ENCODE assay signal across 13 cellular contexts in genomic region chr10:119140603-119141245, GRCh38.
"Had no signal": no experiment of that assay in that cellular context is flagged by ENCODE, and none has a peak within 500 bp of the region (broad histone marks: within the 10 kb centered on the region; RNA-seq: fewer than 3 reads in every experiment).

No MANE protein-coding gene starts in this region.

- H3K4me3 Mint-ChIP-seq: activated CD4-positive, alpha-beta memory T cell treated with anti-CD3 and anti-CD28 coated beads for 36 hours; activated CD4-positive, alpha-beta T cell treated with anti-CD3 and anti-CD28 coated beads for 36 hours; activated naive CD8-positive, alpha-beta T cell; activated T-cell treated with anti-CD3 and anti-CD28 coated beads, Interleukin-2, amount 50 U/mL, for 4 hours; dendritic cell treated with granulocyte-macrophage colony-stimulating factor and Interleukin-4, amounts not matched to agents 40 ng/mL and 50 ng/mL, for 4 days; WTC11 had no signal

- ATAC-seq: activated CD4-positive, alpha-beta T cell treated with anti-CD3 and anti-CD28 coated beads for 36 hours; activated T-cell treated with anti-CD3 and anti-CD28 coated beads, Interleukin-2, amount 50 U/mL, for 4 hours; foreskin keratinocyte had no signal

- H3K27ac Mint-ChIP-seq: activated CD4-positive, alpha-beta T cell treated with anti-CD3 and anti-CD28 coated beads for 36 hours; activated naive CD8-positive, alpha-beta T cell; dendritic cell treated with granulocyte-macrophage colony-stimulating factor and Interleukin-4, amounts not matched to agents 40 ng/mL and 50 ng/mL, for 4 days; WTC11 had no signal

- DNase-seq: activated CD4-positive, alpha-beta memory T cell treated with anti-CD3 and anti-CD28 coated beads for 36 hours; activated CD4-positive, alpha-beta T cell treated with anti-CD3 and anti-CD28 coated beads for 36 hours; activated gamma-delta T cell; activated T-cell treated with anti-CD3 and anti-CD28 coated beads, Interleukin-2, amount 50 U/mL, for 4 hours; cerebellar nuclear complex; effector CD8-positive, alpha-beta T cell; foreskin keratinocyte; hypothalamus; lower lobe of right lung; testis had no signal

- H3K27me3 Mint-ChIP-seq: activated CD4-positive, alpha-beta memory T cell treated with anti-CD3 and anti-CD28 coated beads for 36 hours; activated CD4-positive, alpha-beta T cell treated with anti-CD3 and anti-CD28 coated beads for 36 hours; activated naive CD8-positive, alpha-beta T cell; dendritic cell treated with granulocyte-macrophage colony-stimulating factor and Interleukin-4, amounts not matched to agents 40 ng/mL and 50 ng/mL, for 4 days had no signal

- H3K9me3 Mint-ChIP-seq: activated CD4-positive, alpha-beta memory T cell treated with anti-CD3 and anti-CD28 coated beads for 36 hours; activated T-cell treated with anti-CD3 and anti-CD28 coated beads, Interleukin-2, amount 50 U/mL, for 4 hours; dendritic cell treated with granulocyte-macrophage colony-stimulating factor and Interleukin-4, amounts not matched to agents 40 ng/mL and 50 ng/mL, for 4 days; WTC11 had no signal

- H3K4me1 Mint-ChIP-seq: WTC11 had no signal
